ENCODE assay signal across 8 cellular contexts in genomic region chr14:55097894-55098560, GRCh38. TPM values are rescaled to one million over a fixed set of nuclear protein-coding genes. Genes with fewer than 3 reads are reported as not detected.
DNase-seq lines count a peak whose midpoint lies in the region; ATAC-seq, FAIRE-seq and TF ChIP-seq lines count a peak whose summit lies in the region.

No MANE protein-coding gene starts in this region.

- H3K4me1 ChIP-seq in OCI-LY3 (ENCODE audit: low read length) (peaks cover 50% of the 10 kb centered on the region), GM12878 (ENCODE audit: control insufficient read depth, insufficient read depth, low read length) (peaks cover 46% of the 10 kb centered on the region), smooth muscle cell (ENCODE audit: low read depth) (peaks cover 14% of the 10 kb centered on the region), ovary (ENCODE audit: insufficient read depth) (peaks cover 13% of the 10 kb centered on the region)

- TF ChIP-seq CTCF in OCI-LY3 (IDR thresholded peaks at IDR 0.05; ENCODE audit: low read depth, low read length) = no peak
- TF ChIP-seq CTCF in GM12878 (IDR thresholded peaks at IDR 0.05 in 2 of 3, conservative IDR thresholded peaks at IDR 0.05 in 1 of 3; ENCODE audit: control insufficient read depth in 2 of 3, extremely low read depth in 1 of 3, insufficient read depth in 1 of 3, low read depth in 3 of 3, low read length in 3 of 3) = no peak
- no peak for TF ChIP-seq CTCF in smooth muscle cell (IDR thresholded peaks at IDR 0.05; ENCODE audit: borderline replicate concordance, insufficient read depth, poor library complexity, severe bottlenecking)
- TF ChIP-seq CTCF in ovary (IDR thresholded peaks at IDR 0.05) = no peak

- RAD21 ChIA-PET in GM12878 (lab: Charles Lee; ENCODE audit: unreplicated experiment) = interaction anchor here (0.6 to 2.9 kb wide), 9 partner anchors 8 to 204 kb away, joined by 3 to 30 read pairs (median 4); partner anchors contain the start of gene MAPK1IP1L

- peak overlapping the region; percentile 84 for H3K27ac ChIP-seq in OCI-LY3 (ENCODE audit: low read length)
- peak overlapping the region; percentile 65 for H3K27ac ChIP-seq in GM12878 (ENCODE audit: control insufficient read depth, insufficient read depth)
- H3K27ac ChIP-seq in smooth muscle cell (ENCODE audit: low read depth) = peak overlapping the region; percentile 45
- no peak overlapping the region for H3K27ac ChIP-seq in ovary

- ATAC-seq in GM18873 (IDR thresholded peaks at IDR 0.05; ENCODE audit: low FRiP score, unreplicated experiment) (peak; percentile 55), HG02763 (IDR thresholded peaks at IDR 0.05; ENCODE audit: unreplicated experiment) (peak; percentile 56), GM12878 (peak; percentile 71)

- DNase-seq in GM12878 (ENCODE audit: low read depth, low spot score) = peak; percentile 99
- DNase-seq in smooth muscle cell (lab: John Stamatoyannopoulos, UW; ENCODE audit: unreplicated experiment) = no peak
- no peak for DNase-seq in SW 1271 (lab: John Stamatoyannopoulos, UW)
- DNase-seq in ovary = no peak
- DNase-seq in KG1 (lab: John Stamatoyannopoulos, UW) = no peak

- intact Hi-C loops in GM12878 (cut with micrococcal nuclease; ENCODE audit: unreplicated experiment) (loop anchor here (1.0 to 2.0 kb wide), 2 partner anchors 23 to 31 kb away; partner anchors contain the start of gene LGALS3), ovary (cut with DNase I) (loop anchor here in 2 of 4 donors (10.0 kb wide), 1 partner anchor 57 kb away; no protein-coding TSS in a partner anchor)

- TF ChIP-seq RAD21 in GM12878 (IDR thresholded peaks at IDR 0.05; ENCODE audit: insufficient read depth, low read depth, low read length) = no peak

- BruUV-seq in GM12878 (replicated peaks; lab: Mats Ljungman, UMichigan) = no TSS peak

- CTCF ChIA-PET in GM12878 (lab: Yijun Ruan, JAX) = interaction anchor here (0.7 to 3.3 kb wide), 11 partner anchors 9 to 195 kb away, joined by 3 to 21 read pairs (median 4); partner anchors contain the start of genes GCH1, LGALS3 and MAPK1IP1L

- H3K4me2 ChIP-seq in OCI-LY3 (ENCODE audit: low read length) (peak overlapping the region; percentile 62), GM12878 (ENCODE audit: control insufficient read depth, insufficient read depth) (peak overlapping the region; percentile 28), smooth muscle cell (no peak overlapping the region)

- POLR2A ChIA-PET in GM12878 (lab: Charles Lee) = interaction anchor here (1.0 to 2.1 kb wide), 8 partner anchors 10 to 92 kb away, joined by 3 to 16 read pairs (median 4); no protein-coding TSS in a partner anchor

- TF ChIP-seq POLR2A in GM12878 (IDR thresholded peaks at IDR 0.05; ENCODE audit: low read depth, low read length) = no peak
- no peak for TF ChIP-seq POLR2A in ovary (IDR thresholded peaks at IDR 0.05)

- H2AFZ ChIP-seq in OCI-LY3 (ENCODE audit: low read depth, low read length) (peak overlapping the region; percentile 7; the same call in 1 of the 2 replicates), GM12878 (ENCODE audit: control insufficient read depth, low read depth, low read length) (peak overlapping the region; percentile 37), smooth muscle cell (ENCODE audit: low read depth) (no peak overlapping the region)

- H3F3A ChIP-seq in smooth muscle cell (ENCODE audit: low read depth) = peaks cover 14% of the 10 kb centered on the region

- H3K9ac ChIP-seq in OCI-LY3 (ENCODE audit: low read length) = peak overlapping the region; percentile 49; the same call in 1 of the 2 replicates
- peak overlapping the region; percentile 27; the same call in 1 of the 2 replicates for H3K9ac ChIP-seq in GM12878 (ENCODE audit: control insufficient read depth, insufficient read depth, low read length)
- no peak overlapping the region for H3K9ac ChIP-seq in smooth muscle cell (ENCODE audit: low read depth)

- under 1% methylated on average over 5 of the region's 5 CpGs for WGBS in GM12878 (ENCODE audit: insufficient coverage, insufficient replicate concordance, low lambda C conversion rate, missing lambda C conversion rate)
- WGBS in smooth muscle cell (ENCODE audit: low lambda C conversion rate) = 84% methylated on average over 5 of the region's 5 CpGs
- 84 to 94% (median 90%) methylated on average over 5 of the region's 5 CpGs for WGBS in ovary, 3 donors

- in situ Hi-C loops in GM12878 (cut with MboI) = no loop called here

- H3K4me3 ChIP-seq in OCI-LY3 (ENCODE audit: low read length) (peak overlapping the region; percentile 41), GM12878 (no peak overlapping the region), smooth muscle cell (no peak overlapping the region), ovary (no peak overlapping the region)

- FAIRE-seq in GM12878 (lab: Jason Lieb, UNC) = peak; percentile 100

- SMC1A ChIA-PET in GM12878 (lab: Charles Lee; ENCODE audit: uncharacterized antibody, unreplicated experiment) = interaction anchor here (0.8 to 3.6 kb wide), 19 partner anchors 8 to 93 kb away, joined by 3 to 26 read pairs (median 4); partner anchors contain the start of genes DLGAP5, LGALS3 and MAPK1IP1L

- H3K9me3 ChIP-seq in OCI-LY3 (ENCODE audit: insufficient read depth, low read length) (no peaks in the 10 kb centered on the region), GM12878 (replicated peaks; ENCODE audit: control insufficient read depth, insufficient read depth, low read length) (no peaks in the 10 kb centered on the region), smooth muscle cell (replicated peaks; ENCODE audit: low read depth) (no peaks in the 10 kb centered on the region), ovary (no peaks in the 10 kb centered on the region)

- TF ChIP-seq EP300 in GM12878 (IDR thresholded peaks at IDR 0.05; ENCODE audit: borderline replicate concordance in 1 of 2, control insufficient read depth in 1 of 2, low read depth in 2 of 2, low read length in 2 of 2) (peak; percentile 89 to 90), ovary (IDR thresholded peaks at IDR 0.05) (no peak)

- H4K20me1 ChIP-seq in OCI-LY3 (ENCODE audit: insufficient read depth, low read length) = no peaks in the 10 kb centered on the region
- H4K20me1 ChIP-seq in GM12878 (ENCODE audit: control insufficient read depth, insufficient read depth) = no peaks in the 10 kb centered on the region
- H4K20me1 ChIP-seq in smooth muscle cell (ENCODE audit: low read depth) = no peaks in the 10 kb centered on the region

- no peaks in the 10 kb centered on the region for H3K36me3 ChIP-seq in OCI-LY3 (replicated peaks; ENCODE audit: low read depth, low read length)
- H3K36me3 ChIP-seq in GM12878 (ENCODE audit: control insufficient read depth in 2 of 2, insufficient read depth in 2 of 2, low read length in 1 of 2) = no peaks in the 10 kb centered on the region
- H3K36me3 ChIP-seq in smooth muscle cell (ENCODE audit: low read depth) = no peaks in the 10 kb centered on the region
- H3K36me3 ChIP-seq in ovary = no peaks in the 10 kb centered on the region

- H3K27me3 ChIP-seq in OCI-LY3 (ENCODE audit: low read depth, low read length) (no peaks in the 10 kb centered on the region), GM12878 (replicated peaks in 1 of 2; ENCODE audit: control insufficient read depth in 2 of 2, insufficient read depth in 2 of 2, low read length in 1 of 2) (no peaks in the 10 kb centered on the region), smooth muscle cell (ENCODE audit: low read depth) (no peaks in the 10 kb centered on the region), ovary (no peaks in the 10 kb centered on the region)

- no peaks in the 10 kb centered on the region for H3K79me2 ChIP-seq in OCI-LY3 (ENCODE audit: low read length)
- no peaks in the 10 kb centered on the region for H3K79me2 ChIP-seq in GM12878 (ENCODE audit: control insufficient read depth, insufficient read depth, low read length)
- H3K79me2 ChIP-seq in smooth muscle cell (ENCODE audit: low read depth) = no peaks in the 10 kb centered on the region

RNA-seq across cellular contexts. Expression of gene LGALS3, which starts 31.0 kb away (rescaled TPM):
- total RNA-seq in GM12878 (2013; cell fraction: nucleolus; rRNA removed) = 17.5 and 21.3 TPM in 2 replicates
- total RNA-seq in GM12878 (2014; rRNA removed) (23.1 and 25.6 TPM in 2 replicates), GM12878 (2014; rRNA removed; fragmentation: Illumina TruSeq; extraction: Trizol) (12.0 and 12.3 TPM in 2 replicates), GM12878 (2021) (13.6 and 16.1 TPM in 2 replicates), smooth muscle cell (166 and 170 TPM in 2 replicates), ovary (100 to 1,000 TPM; 227 to 387 (median 259) TPM)
- polyA plus RNA-seq in GM12878 (2011; ENCODE audit: low read depth) = 15.6 TPM
- polyA plus RNA-seq in GM12878 (2011; rRNA removed) (34.2 and 45.4 TPM in 2 replicates), GM12878 (2014; fragmentation: Illumina TruSeq; extraction: Trizol) (7.7 and 8.6 TPM in 2 replicates), GM12878 (2014; fragmentation: Nextera tagmentation; extraction: Ambion mirVana) (1 to 10 TPM; 1.5 to 6.4 TPM), GM12878 (2014; rRNA removed) (21.3 and 28.6 TPM in 2 replicates), GM12878 (2016; fragmentation: Nextera tagmentation; extraction: Ambion mirVana) (10 to 100 TPM; 28.2 to 30.6 TPM), smooth muscle cell (201 and 234 TPM in 2 replicates), ovary (100 to 1,000 TPM; 228 to 516 TPM)
- polyA plus RNA-seq in GM12878 (2011; cell fraction: cytosol; rRNA removed) = 24.5 and 31.9 TPM in 2 replicates
- 20.1 and 27.1 TPM in 2 replicates for polyA plus RNA-seq in GM12878 (2011; cell fraction: nucleus; rRNA removed)
- 19.7 and 39.6 TPM in 2 replicates for polyA plus RNA-seq in GM12878 (2012)
- 9.8 and 14.3 TPM in 2 replicates for polyA minus RNA-seq in GM12878 (2011; rRNA and poly(A)+ RNA removed)
- polyA minus RNA-seq in GM12878 (2011; cell fraction: cytosol; rRNA and poly(A)+ RNA removed) = 4.4 and 8.1 TPM in 2 replicates
- 5.0 and 5.9 TPM in 2 replicates for polyA minus RNA-seq in GM12878 (2011; cell fraction: nucleus; rRNA and poly(A)+ RNA removed)

RNA-seq across cellular contexts. Expression of gene MAPK1IP1L, which starts 46.6 kb away (rescaled TPM):
- 94.4 and 113 TPM in 2 replicates for total RNA-seq in GM12878 (2013; cell fraction: nucleolus; rRNA removed)
- total RNA-seq in GM12878 (2014; rRNA removed) (37.7 and 44.6 TPM in 2 replicates), GM12878 (2014; rRNA removed; fragmentation: Illumina TruSeq; extraction: Trizol) (48.9 and 50.4 TPM in 2 replicates), GM12878 (2021) (101 and 105 TPM in 2 replicates), smooth muscle cell (109 and 176 TPM in 2 replicates), ovary (100 to 1,000 TPM in 2 of 7 donors, 10 to 100 TPM in 5; 35.6 to 130 (median 81.9) TPM)
- 25.2 TPM for polyA plus RNA-seq in GM12878 (2011; ENCODE audit: low read depth)
- polyA plus RNA-seq in GM12878 (2011; rRNA removed) (52.8 and 80.1 TPM in 2 replicates), GM12878 (2014; fragmentation: Illumina TruSeq; extraction: Trizol) (68.5 and 90.1 TPM in 2 replicates), GM12878 (2014; fragmentation: Nextera tagmentation; extraction: Ambion mirVana) (10 to 100 TPM; 55.7 to 66.0 TPM), GM12878 (2014; rRNA removed) (54.2 and 58.1 TPM in 2 replicates), GM12878 (2016; fragmentation: Nextera tagmentation; extraction: Ambion mirVana) (100 to 1,000 TPM; 107 to 117 TPM), smooth muscle cell (89.0 and 89.7 TPM in 2 replicates), ovary (10 to 100 TPM; 38.1 to 59.8 TPM)
- 231 and 264 TPM in 2 replicates for polyA plus RNA-seq in GM12878 (2011; cell fraction: cytosol; rRNA removed)
- polyA plus RNA-seq in GM12878 (2011; cell fraction: nucleus; rRNA removed) = 91.5 and 98.1 TPM in 2 replicates
- 53.2 and 62.6 TPM in 2 replicates for polyA plus RNA-seq in GM12878 (2012)
- polyA minus RNA-seq in GM12878 (2011; rRNA and poly(A)+ RNA removed) = 146 and 276 TPM in 2 replicates
- 154 and 162 TPM in 2 replicates for polyA minus RNA-seq in GM12878 (2011; cell fraction: cytosol; rRNA and poly(A)+ RNA removed)
- 19.2 and 36.5 TPM in 2 replicates for polyA minus RNA-seq in GM12878 (2011; cell fraction: nucleus; rRNA and poly(A)+ RNA removed)

Comparison
In these comparisons a context has a peak if more than half of its experiments do, and no peak if none do; other contexts are left out.
1. H3K27ac ChIP-seq: peak in OCI-LY3 (single experiment), GM12878 (single experiment) and smooth muscle cell (single experiment); none in ovary (0 of 2).
2. Peak in every context shown above with its lines, with median percentiles within 50 percentile points of each other: ATAC-seq.